Comparison of ENCODE assay signal across 1 cellular context in the genomic region with DNA sequence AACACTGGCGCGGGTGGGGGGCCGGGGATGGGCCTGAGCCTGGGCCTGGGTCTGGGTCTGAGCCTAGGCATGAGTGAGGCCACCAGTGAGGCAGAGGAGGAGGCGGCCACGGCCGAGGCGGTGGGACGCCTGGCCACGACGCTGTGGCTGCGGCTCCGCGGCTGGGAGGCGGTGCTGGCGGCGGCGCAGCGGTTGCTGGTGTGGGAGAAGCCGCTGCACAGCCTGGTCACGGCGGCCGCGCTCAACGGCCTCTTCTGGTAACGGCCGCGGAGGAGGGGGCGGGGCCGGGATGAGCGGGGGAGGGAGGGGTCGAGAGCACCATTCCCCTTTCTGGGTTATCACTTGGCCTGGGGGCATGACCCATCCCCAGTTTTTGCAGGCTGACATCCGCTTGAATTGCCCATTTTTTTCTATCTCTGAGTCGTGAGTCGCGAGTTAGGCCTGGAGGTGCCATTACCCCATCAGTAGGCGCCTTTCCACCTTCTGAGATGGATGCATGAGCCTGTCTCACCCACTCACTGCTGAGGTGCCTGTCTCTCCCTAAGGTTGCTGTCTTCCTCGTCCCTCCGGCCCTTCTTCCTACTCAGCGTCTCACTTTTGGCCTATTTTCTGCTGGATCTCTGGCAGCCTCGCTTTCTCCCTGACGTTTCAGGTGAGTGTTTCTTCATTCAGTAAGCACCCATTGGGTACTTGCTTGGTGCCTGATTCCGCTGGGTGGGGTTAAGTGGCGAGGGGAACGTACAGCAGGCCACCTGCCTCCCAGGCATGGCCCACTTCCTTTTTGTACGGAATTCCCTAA.
TF ChIP-seq lines count a peak whose summit lies in the region.

No MANE protein-coding gene starts in this region.

TF ChIP-seq in endothelial cell of umbilical vein, 7 proteins besides CTCF, POLR2A, EP300 and RAD21:
- no peak for TF ChIP-seq EZH2 (IDR thresholded peaks at IDR 0.05; ENCODE audit: borderline replicate concordance, low read depth, low read length, severe bottlenecking)
- TF ChIP-seq, protein P1, sequence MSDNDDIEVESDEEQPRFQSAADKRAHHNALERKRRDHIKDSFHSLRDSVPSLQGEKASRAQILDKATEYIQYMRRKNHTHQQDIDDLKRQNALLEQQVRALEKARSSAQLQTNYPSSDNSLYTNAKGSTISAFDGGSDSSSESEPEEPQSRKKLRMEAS (IDR thresholded peaks at IDR 0.05; ENCODE audit: insufficient read depth, insufficient read length) = no peak
